ENCODE assay signal across 19 cellular contexts in the genomic region with DNA sequence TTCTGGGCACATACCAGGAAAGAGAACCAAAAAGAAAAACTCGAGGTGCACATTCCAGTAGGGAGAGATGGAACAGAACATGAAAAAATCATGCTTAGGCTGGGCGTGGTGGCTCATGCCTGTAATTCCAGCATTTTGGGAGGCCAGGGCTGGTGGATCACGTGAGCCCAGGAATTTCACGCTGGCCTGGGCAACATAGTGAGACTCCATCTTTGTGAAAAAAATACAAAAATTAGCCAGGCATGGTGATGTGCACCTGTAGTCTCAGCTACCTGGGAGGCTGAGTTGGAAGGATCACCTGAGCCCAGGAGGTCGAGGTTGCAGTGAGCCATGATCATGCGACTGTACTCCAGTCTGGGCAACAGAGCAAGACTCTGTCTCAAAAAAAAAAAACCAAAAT. TPM values are rescaled to one million over a fixed set of nuclear protein-coding genes. Genes with fewer than 3 reads are reported as not detected.
"Had no signal": no experiment of that assay in that cellular context is flagged by ENCODE, and none has a peak within 500 bp of the region (broad histone marks: within the 10 kb centered on the region; RNA-seq: fewer than 3 reads in every experiment).

No MANE protein-coding gene starts in this region.

RNA-seq across cellular contexts. Expression of a gene that starts 33.1 kb away (rescaled TPM):
- total RNA-seq: dermis blood vessel endothelial cell, dorsolateral prefrontal cortex, esophagus mucosa, esophagus squamous epithelium, gastrocnemius medialis, glomerular endothelial cell, heart right ventricle, kidney epithelial cell, left cardiac atrium, left lung, left ventricle myocardium superior, lower leg skin, lower lobe of right lung, lung microvascular endothelial cell, mesenteric fat pad, mesothelial cell of epicardium, mucosa of descending colon, myocyte had no signal
- polyA plus RNA-seq: heart right ventricle, keratinocyte had no signal

RNA-seq across cellular contexts. Expression of a gene that starts 50.4 kb away (rescaled TPM):
- total RNA-seq: dermis blood vessel endothelial cell, esophagus mucosa, esophagus squamous epithelium, gastrocnemius medialis, glomerular endothelial cell, heart right ventricle, kidney epithelial cell, left cardiac atrium, left lung, left ventricle myocardium superior, lower leg skin, lower lobe of right lung, lung microvascular endothelial cell, mesenteric fat pad, mesothelial cell of epicardium, mucosa of descending colon, myocyte had no signal
- polyA plus RNA-seq: heart right ventricle, keratinocyte had no signal
